In the genomic region with DNA sequence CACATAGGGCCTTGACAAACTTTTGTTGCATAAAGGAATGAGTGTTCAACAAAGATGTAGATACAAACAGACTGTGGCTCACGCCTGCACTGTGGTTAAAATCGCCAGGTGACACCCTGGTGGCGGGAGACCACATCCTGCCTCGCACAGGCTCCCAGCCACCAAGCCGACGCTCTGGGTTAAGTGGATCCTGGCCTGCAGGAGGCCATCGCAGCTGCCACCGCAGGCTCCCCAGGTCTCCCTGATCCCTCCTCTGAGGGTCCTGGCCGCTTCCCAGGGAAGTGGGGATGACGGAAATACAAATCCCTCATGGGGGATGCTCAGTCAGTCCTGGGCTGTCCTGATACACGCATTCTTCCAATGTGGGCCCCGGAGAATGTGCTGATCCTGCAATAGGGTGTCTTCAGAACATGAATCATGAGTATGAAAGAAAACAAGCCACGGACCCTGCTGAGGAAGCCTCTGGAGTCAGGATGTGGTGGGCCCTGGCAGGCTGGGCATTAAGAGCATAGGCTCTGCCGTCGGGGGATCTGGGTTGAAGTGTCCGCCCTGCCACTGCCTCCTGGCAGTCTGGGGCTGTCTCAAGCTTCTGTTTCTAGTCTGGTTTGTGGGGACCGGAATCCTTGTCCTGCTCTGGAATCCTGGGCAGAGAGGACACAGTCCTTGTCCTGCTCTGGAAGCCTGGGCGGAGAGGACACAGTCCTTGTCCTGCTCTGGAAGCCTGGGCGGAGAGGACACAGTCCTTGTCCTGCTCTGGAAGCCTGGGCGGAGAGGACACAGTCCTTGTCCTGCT, we compare ENCODE assay signal across 8 cellular contexts. TPM values are rescaled to one million over a fixed set of nuclear protein-coding genes. Genes with fewer than 3 reads are reported as not detected.
A peak's percentile ranks its signal among the peaks of the same experiment; 100 is the strongest.
DNase-seq lines count a peak whose midpoint lies in the region; TF ChIP-seq lines count a peak whose summit lies in the region.

No MANE protein-coding gene starts in this region.

- H3K9ac ChIP-seq in smooth muscle cell (ENCODE audit: low read depth), result no peak overlapping the region
- no peak overlapping the region for H3K9ac ChIP-seq in H9 (ENCODE audit: extremely low read depth, insufficient read length, low read length)

- H4K91ac ChIP-seq in H9 (ENCODE audit: insufficient read length, low read depth, low read length), result no peak overlapping the region

- no peaks in the 10 kb centered on the region for H3K79me1 ChIP-seq in H9 (ENCODE audit: insufficient read depth, low read depth, low read length, poor library complexity, severe bottlenecking)

- no peaks in the 10 kb centered on the region for H3K23me2 ChIP-seq in H9 (ENCODE audit: insufficient read length, low read depth, low read length, poor library complexity, severe bottlenecking)

- no peak overlapping the region for H3T11ph ChIP-seq in H9 (ENCODE audit: low read length)

- H3K27ac ChIP-seq in smooth muscle cell (ENCODE audit: low read depth) (peak overlapping the region; percentile 51), breast epithelium (no peak overlapping the region), H9 (ENCODE audit: insufficient read length, low read depth, low read length) (no peak overlapping the region)

- no peak overlapping the region for H2BK15ac ChIP-seq in H9 (ENCODE audit: low read depth, low read length)

- intact Hi-C loops in breast epithelium (cut with DNase I; ENCODE audit: low total_unique reads), result no loop called here

- TF ChIP-seq CTCF in GM10266 (IDR thresholded peaks at IDR 0.05; ENCODE audit: control insufficient read depth, insufficient read depth, low read depth, missing control alignments) (no peak), smooth muscle cell (IDR thresholded peaks at IDR 0.05; ENCODE audit: borderline replicate concordance, insufficient read depth, poor library complexity, severe bottlenecking) (no peak), breast epithelium (IDR thresholded peaks at IDR 0.05) (no peak), H9 (conservative IDR thresholded peaks at IDR 0.05) (no peak)

- no peak overlapping the region for H2BK5ac ChIP-seq in H9 (ENCODE audit: insufficient read length, low read length)

- 58% methylated on average over 20 of the region's 20 CpGs for WGBS in smooth muscle cell (ENCODE audit: low lambda C conversion rate)
- no CpG with 5 or more reads among the region's 20 CpGs for WGBS in H9 (ENCODE audit: extremely low coverage, insufficient read length, low lambda C conversion rate)

- H3K27ac Mint-ChIP-seq in H9, result no peak overlapping the region; a peak in 1 of 7 replicates

- no peak overlapping the region for H4K5ac ChIP-seq in H9 (ENCODE audit: insufficient read length, low read depth, low read length)

- H3K4me3 ChIP-seq in smooth muscle cell (no peak overlapping the region), breast epithelium (no peak overlapping the region)

- H3K4me2 ChIP-seq in smooth muscle cell (no peak overlapping the region), H9 (ENCODE audit: insufficient read depth, insufficient read length, low read length) (no peak overlapping the region)

- H3F3A ChIP-seq in smooth muscle cell (ENCODE audit: low read depth), result no peaks in the 10 kb centered on the region

- peak overlapping the region in 1 of 2 experiments; percentile 22; a peak in 1 of 5 replicates for H3K4me3 Mint-ChIP-seq in H9

- H4K20me1 ChIP-seq in smooth muscle cell (ENCODE audit: low read depth) (no peaks in the 10 kb centered on the region), H9 (ENCODE audit: control insufficient read depth, insufficient read depth, insufficient read length) (peaks cover 3% of the 10 kb centered on the region)

- no peak overlapping the region for H3K18ac ChIP-seq in H9 (ENCODE audit: insufficient read length, low read depth, low read length)

- no peak overlapping the region for H2AFZ ChIP-seq in smooth muscle cell (ENCODE audit: low read depth)
- H2AFZ ChIP-seq in H9 (ENCODE audit: low read length), result no peak overlapping the region

- DNase-seq in GM10266 (ENCODE audit: extremely low spot score) (peak; percentile 55), GOT3 (lab: John Stamatoyannopoulos, UW) (peak; percentile 2), NCI-H2107 treated with DMSO at 0.1 percent for 48 hours (lab: John Stamatoyannopoulos, UW; ENCODE audit: unreplicated experiment) (peak; percentile 81), activated T-helper 1 cell treated with Interleukin-2 at 50 U/mL for 16 hours (ENCODE audit: low read depth) (peak; percentile 64), smooth muscle cell (lab: John Stamatoyannopoulos, UW; ENCODE audit: unreplicated experiment) (no peak), breast epithelium (ENCODE audit: low spot score in 2 of 2) (no peak), H9 (no peak), ACHN (no peak)

- no peaks in the 10 kb centered on the region for H3K9me3 ChIP-seq in smooth muscle cell (replicated peaks; ENCODE audit: low read depth)
- H3K9me3 ChIP-seq in breast epithelium, result no peaks in the 10 kb centered on the region
- no peaks in the 10 kb centered on the region for H3K9me3 ChIP-seq in H9 (ENCODE audit: control insufficient read depth, low read depth, low read length)

- no peaks in the 10 kb centered on the region for H3K79me2 ChIP-seq in smooth muscle cell (ENCODE audit: low read depth)
- H3K79me2 ChIP-seq in H9 (ENCODE audit: insufficient read depth, low read length), result no peaks in the 10 kb centered on the region

- H3K4me1 Mint-ChIP-seq in H9, result peaks cover 11 to 22% of the 10 kb centered on the region in 2 experiments

- no peak overlapping the region for H2BK12ac ChIP-seq in H9 (ENCODE audit: insufficient read length, low read depth, low read length)

- H3K4me1 ChIP-seq in smooth muscle cell (ENCODE audit: low read depth) (peaks cover 5% of the 10 kb centered on the region), breast epithelium (no peaks in the 10 kb centered on the region), H9 (ENCODE audit: insufficient read depth, low read length) (no peaks in the 10 kb centered on the region; the same call in 1 of the 2 replicates)

- no peak overlapping the region for H4K8ac ChIP-seq in H9 (replicated peaks; ENCODE audit: insufficient read length, low read depth, low read length)

- TF ChIP-seq POLR2A in breast epithelium (IDR thresholded peaks at IDR 0.05), result no peak

- H3K36me3 ChIP-seq in smooth muscle cell (ENCODE audit: low read depth) (no peaks in the 10 kb centered on the region), breast epithelium (no peaks in the 10 kb centered on the region)

- H3K14ac ChIP-seq in H9 (ENCODE audit: insufficient read depth, low read length), result no peak overlapping the region; the same call in 1 of the 2 replicates

- H3K27me3 ChIP-seq in smooth muscle cell (ENCODE audit: low read depth) (no peaks in the 10 kb centered on the region), breast epithelium (no peaks in the 10 kb centered on the region), H9 (ENCODE audit: insufficient read depth, low read length) (no peaks in the 10 kb centered on the region)

- H3K27me3 Mint-ChIP-seq in H9 (ENCODE audit: low read depth), result peaks cover 11% of the 10 kb centered on the region

- H3K56ac ChIP-seq in H9 (ENCODE audit: insufficient read length, low read depth, low read length), result no peak overlapping the region

- in situ Hi-C loops in ACHN (cut with HindIII; ENCODE audit: low pct_ligation_motif_present, low pct_unique_long_range_greater_than_20kb, low sequenced_read_pairs), result no loop called here

- H2BK20ac ChIP-seq in H9 (ENCODE audit: low read depth, low read length, poor library complexity, severe bottlenecking), result no peak overlapping the region

- no peak overlapping the region for H3K4ac ChIP-seq in H9 (ENCODE audit: low read depth, low read length)

- H3K9me3 Mint-ChIP-seq in H9, result no peaks in the 10 kb centered on the region

- H3K23ac ChIP-seq in H9 (ENCODE audit: insufficient read length, low read depth, low read length), result no peak overlapping the region

- H2BK120ac ChIP-seq in H9 (ENCODE audit: low read depth, low read length, poor library complexity, severe bottlenecking), result no peak overlapping the region

- no peak overlapping the region for H2AK5ac ChIP-seq in H9 (ENCODE audit: insufficient read length, low read length)

- no peaks in the 10 kb centered on the region for H3K36me3 Mint-ChIP-seq in H9 (ENCODE audit: insufficient read depth in 1 of 3, low read depth in 3 of 3)

RNA-seq across cellular contexts. Expression of a gene that starts 53.5 kb away (rescaled TPM):
- total RNA-seq in smooth muscle cell (3.1 and 4.7 TPM in 2 replicates), breast epithelium (1 to 10 TPM in 2 of 3 donors, under 1 TPM in 1; 0.64 to 4.1 (median 2.0) TPM), H9 (2021) (2.6 and 2.7 TPM in 2 replicates)
- polyA plus RNA-seq in smooth muscle cell, result 8.5 and 11.7 TPM in 2 replicates

Comparison
In these comparisons a context has a peak if more than half of its experiments do, and no peak if none do; other contexts are left out.
1. DNase-seq: peak in GM10266 (single experiment), GOT3 (single experiment), NCI-H2107 treated with DMSO at 0.1 percent for 48 hours (single experiment) and activated T-helper 1 cell treated with Interleukin-2 at 50 U/mL for 16 hours (single experiment); none in smooth muscle cell (single experiment), breast epithelium (0 of 2), H9 (single experiment) and ACHN (single experiment).